ENCODE assay signal across 10 cellular contexts in genomic region chr16:13554643-13555042, GRCh38.
"Had no signal": no experiment of that assay in that cellular context is flagged by ENCODE, and none has a peak within 500 bp of the region (broad histone marks: within the 10 kb centered on the region; RNA-seq: fewer than 3 reads in every experiment).

No MANE protein-coding gene starts in this region.

- H3K9ac ChIP-seq: GM23248 had no signal

- DNase-seq: GM23248, GOT3, H7, H9, HCEC 1CT, HFFc6 had no signal

- ATAC-seq: GM23338, HCT116 had no signal

- H3K4me3 ChIP-seq: GM23248, GM23338, HAP-1 had no signal

- H2AFZ ChIP-seq: GM23248, GM23338 had no signal

- H3K36me3 ChIP-seq: HAP-1 had no signal

- H3K4me1 ChIP-seq: HAP-1 had no signal

- H3K9me3 ChIP-seq: HAP-1 had no signal

- H3K4me2 ChIP-seq: GM23338 had no signal

- H3K27ac ChIP-seq: GM23248 had no signal

- FAIRE-seq: H54 had no signal
